ENCODE assay signal across 24 cellular contexts in the genomic region with DNA sequence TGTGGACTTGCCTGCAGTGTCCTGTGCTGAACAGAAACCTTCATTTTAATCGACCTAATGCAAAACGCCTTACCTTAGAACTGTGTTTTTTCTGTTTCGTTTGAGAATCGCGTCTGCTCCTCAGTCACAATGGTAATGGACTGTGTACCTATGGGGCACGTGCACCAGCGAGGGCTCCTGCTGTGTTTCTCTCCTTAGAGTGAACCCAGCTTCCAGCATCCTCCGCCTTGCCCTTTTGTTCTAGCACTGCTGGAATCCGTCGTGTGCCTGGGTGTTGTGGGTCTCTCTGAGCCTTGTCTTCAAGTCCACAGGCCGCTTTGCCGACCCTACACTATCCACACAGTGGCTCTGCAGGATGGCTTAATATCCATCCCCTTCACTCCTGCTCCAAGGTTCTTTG. TPM values are rescaled to one million over a fixed set of nuclear protein-coding genes. Genes with fewer than 3 reads are reported as not detected.
"Had no signal": no experiment of that assay in that cellular context is flagged by ENCODE, and none has a peak within 500 bp of the region (broad histone marks: within the 10 kb centered on the region; RNA-seq: fewer than 3 reads in every experiment).

No MANE protein-coding gene starts in this region.

- H3K27ac ChIP-seq: foreskin keratinocyte, left lung, ovary, psoas muscle, right lobe of liver, upper lobe of left lung had no signal

- H3K4me3 ChIP-seq: colonic mucosa, left lung, ovary, psoas muscle, right lobe of liver, stomach, upper lobe of left lung had no signal

- DNase-seq: activated CD4-positive, alpha-beta T cell treated with anti-CD3 and anti-CD28 coated beads, Interleukin-2, amount 10 ng/mL, durations not matched to agents 7 days and 5 days; activated CD8-positive, alpha-beta T cell treated with anti-CD3 and anti-CD28 coated beads, Interleukin-2, amount 10 ng/mL, durations not matched to agents 7 days and 5 days; activated naive CD4-positive, alpha-beta T cell treated with anti-CD3 and anti-CD28 coated beads for 36 hours; activated naive CD8-positive, alpha-beta T cell treated with anti-CD3 and anti-CD28 coated beads, Interleukin-2, amount 50 U/mL, for 24 hours; activated T-cell treated with anti-CD3 and anti-CD28 coated beads, Interleukin-2, amount 50 U/mL, for 4 hours; anterior cingulate cortex; central memory CD4-positive, alpha-beta T cell; colonic mucosa; foreskin keratinocyte; hypothalamus; ovary; psoas muscle; small intestine; stimulated activated CD4-positive, alpha-beta T cell treated with anti-CD3 and anti-CD28 coated beads, Interleukin-4, amount 100 ng/mL, for 1 hour; stomach; T-cell; T-helper 9 cell had no signal

- ATAC-seq: activated CD4-positive, CD25-positive, alpha-beta regulatory T cell treated with anti-CD3 and anti-CD28 coated beads, Interleukin-2, amount 50 U/mL, for 24 hours; activated CD8-positive, alpha-beta T cell treated with anti-CD3 and anti-CD28 coated beads, Interleukin-2, amount 10 ng/mL, durations not matched to agents 7 days and 5 days; activated naive CD8-positive, alpha-beta T cell treated with anti-CD3 and anti-CD28 coated beads, Interleukin-2, amount 50 U/mL, for 24 hours; activated T-cell treated with anti-CD3 and anti-CD28 coated beads, Interleukin-2, amount 50 U/mL, for 4 hours; foreskin keratinocyte; left lung; psoas muscle; right lobe of liver; stimulated activated effector memory CD8-positive, alpha-beta T cell treated with anti-CD3 and anti-CD28 coated beads, Interleukin-12 subunit alpha, Interleukin-12 subunit beta, amount 100 ng/mL, for 72 hours; T-cell had no signal

- FAIRE-seq: keratinocyte, small intestine had no signal

- H3K36me3 ChIP-seq: colonic mucosa, left lung, ovary, right lobe of liver, stomach, upper lobe of left lung had no signal

- H3K9me3 ChIP-seq: colonic mucosa, left lung, ovary, psoas muscle, right lobe of liver, stomach, upper lobe of left lung had no signal

- H3K27me3 ChIP-seq: ovary, right lobe of liver had no signal

RNA-seq across cellular contexts. Expression of gene AMN, which starts 3.6 kb away (rescaled TPM):
- total RNA-seq: psoas muscle had no signal
- polyA plus RNA-seq: fibroblast of lung had no signal
